ENCODE assay signal across 8 cellular contexts in the genomic region with DNA sequence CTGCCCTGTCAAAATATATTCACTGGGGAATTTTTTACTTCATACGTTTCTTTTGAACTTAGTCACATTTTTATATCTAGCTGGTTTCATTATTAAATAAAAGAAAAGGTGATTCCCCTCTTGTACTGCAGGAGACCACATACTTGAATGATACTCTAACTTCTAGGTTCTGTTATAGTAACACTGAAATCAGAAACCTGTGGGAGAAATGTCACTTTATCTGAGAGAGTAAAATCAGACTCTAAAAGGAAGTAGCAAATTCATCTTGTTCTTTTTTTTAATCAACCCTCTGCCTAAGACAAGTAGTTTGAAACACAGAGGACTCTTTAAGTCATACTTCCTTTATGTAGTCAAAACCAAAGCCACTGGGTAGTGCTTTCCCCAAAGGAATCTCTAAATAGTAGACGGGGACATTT. TPM values are rescaled to one million over a fixed set of nuclear protein-coding genes. Genes with fewer than 3 reads are reported as not detected.
DNase-seq lines count a peak whose midpoint lies in the region; ATAC-seq and TF ChIP-seq lines count a peak whose summit lies in the region.

No MANE protein-coding gene starts in this region.

- no peak for TF ChIP-seq CTCF in activated B cell treated with CpG ODN at 0.5 μM for 24 hours (IDR thresholded peaks at IDR 0.05)

- H3K4me3 ChIP-seq in mesendoderm (ENCODE audit: low read length) = no peak overlapping the region

- peak overlapping the region; percentile 82 for H3K4me3 Mint-ChIP-seq in activated CD4-positive, alpha-beta T cell treated with anti-CD3 and anti-CD28 coated beads, Interleukin-2, amount 10 ng/mL, durations not matched to agents 24 days and 14 days
- H3K4me3 Mint-ChIP-seq in activated B cell treated with CpG ODN at 0.5 μM for 24 hours = peak overlapping the region; percentile 75
- H3K4me3 Mint-ChIP-seq in stimulated activated memory B cell treated with anti-CD40 and anti-IgM and Interleukin-4, amounts not matched to agents 10 μg/mL and 1 μg/mL and 100 μg/mL, for 72 hours = peak overlapping the region; percentile 76

- H4K5ac ChIP-seq in mesendoderm (ENCODE audit: low read length) = no peak overlapping the region

- CTCF ChIA-PET in activated B cell treated with CpG ODN at 0.5 μM for 24 hours (lab: Charles Lee) = interaction anchor here (0.9 to 2.2 kb wide), 4 partner anchors 11 to 152 kb away, joined by 3 to 13 read pairs (median 8); no protein-coding TSS in a partner anchor

- H3K9ac ChIP-seq in mesendoderm (ENCODE audit: low read length) = no peak overlapping the region

- H3K27me3 Mint-ChIP-seq in activated CD4-positive, alpha-beta T cell treated with anti-CD3 and anti-CD28 coated beads, Interleukin-2, amount 10 ng/mL, durations not matched to agents 24 days and 14 days = no peaks in the 10 kb centered on the region
- no peaks in the 10 kb centered on the region for H3K27me3 Mint-ChIP-seq in activated B cell treated with CpG ODN at 0.5 μM for 24 hours
- H3K27me3 Mint-ChIP-seq in stimulated activated memory B cell treated with anti-CD40 and anti-IgM and Interleukin-4, amounts not matched to agents 10 μg/mL and 1 μg/mL and 100 μg/mL, for 72 hours = no peaks in the 10 kb centered on the region

- no peak overlapping the region for H3K56ac ChIP-seq in mesendoderm (ENCODE audit: low read length)

- no peak overlapping the region for H2BK5ac ChIP-seq in mesendoderm (ENCODE audit: low read length)

- H3K18ac ChIP-seq in mesendoderm (ENCODE audit: low read length) = no peak overlapping the region

- H3K27ac ChIP-seq in mesendoderm (ENCODE audit: low read depth, low read length) = no peak overlapping the region

- ATAC-seq in HG03097 (IDR thresholded peaks at IDR 0.05; ENCODE audit: low FRiP score, unreplicated experiment) = peak; percentile 33
- ATAC-seq in activated B cell treated with CpG ODN at 0.5 μM for 24 hours (ENCODE audit: low read depth) = peak; percentile 76
- ATAC-seq in stimulated activated memory B cell treated with anti-CD40 and anti-IgM and Interleukin-4, amounts not matched to agents 10 μg/mL and 1 μg/mL and 100 μg/mL, for 72 hours = peak; percentile 84
- ATAC-seq in sciatic nerve = no peak

- peak overlapping the region; percentile 96 for H3K27ac Mint-ChIP-seq in activated CD4-positive, alpha-beta T cell treated with anti-CD3 and anti-CD28 coated beads, Interleukin-2, amount 10 ng/mL, durations not matched to agents 24 days and 14 days
- peak overlapping the region; percentile 90 for H3K27ac Mint-ChIP-seq in activated B cell treated with CpG ODN at 0.5 μM for 24 hours
- H3K27ac Mint-ChIP-seq in stimulated activated memory B cell treated with anti-CD40 and anti-IgM and Interleukin-4, amounts not matched to agents 10 μg/mL and 1 μg/mL and 100 μg/mL, for 72 hours = peak overlapping the region; percentile 94

- H3K4me1 ChIP-seq in mesendoderm (ENCODE audit: control insufficient read depth, low read depth, low read length) = no peaks in the 10 kb centered on the region

- H3K36me3 ChIP-seq in mesendoderm (ENCODE audit: control insufficient read depth, insufficient read depth, low read length) = no peaks in the 10 kb centered on the region

- no peak overlapping the region for H3K4ac ChIP-seq in mesendoderm (ENCODE audit: low read depth, low read length)

- peaks cover 3% of the 10 kb centered on the region for H3K9me3 Mint-ChIP-seq in activated CD4-positive, alpha-beta T cell treated with anti-CD3 and anti-CD28 coated beads, Interleukin-2, amount 10 ng/mL, durations not matched to agents 24 days and 14 days
- H3K9me3 Mint-ChIP-seq in activated B cell treated with CpG ODN at 0.5 μM for 24 hours = no peaks in the 10 kb centered on the region
- no peaks in the 10 kb centered on the region for H3K9me3 Mint-ChIP-seq in stimulated activated memory B cell treated with anti-CD40 and anti-IgM and Interleukin-4, amounts not matched to agents 10 μg/mL and 1 μg/mL and 100 μg/mL, for 72 hours

- no peak overlapping the region for H2BK15ac ChIP-seq in mesendoderm (replicated peaks; ENCODE audit: low read depth)

- H3K4me1 Mint-ChIP-seq in activated CD4-positive, alpha-beta T cell treated with anti-CD3 and anti-CD28 coated beads, Interleukin-2, amount 10 ng/mL, durations not matched to agents 24 days and 14 days = peaks cover 66% of the 10 kb centered on the region
- H3K4me1 Mint-ChIP-seq in activated B cell treated with CpG ODN at 0.5 μM for 24 hours = peaks cover 90% of the 10 kb centered on the region
- peaks cover 72% of the 10 kb centered on the region for H3K4me1 Mint-ChIP-seq in stimulated activated memory B cell treated with anti-CD40 and anti-IgM and Interleukin-4, amounts not matched to agents 10 μg/mL and 1 μg/mL and 100 μg/mL, for 72 hours

- DNase-seq in activated CD4-positive, alpha-beta T cell treated with anti-CD3 and anti-CD28 coated beads, Interleukin-2, amount 10 ng/mL, durations not matched to agents 24 days and 14 days = no peak
- DNase-seq in activated CD4-positive, alpha-beta T cell treated with anti-CD3 and anti-CD28 coated beads for 1 hour = no peak
- no peak for DNase-seq in activated B cell treated with CpG ODN at 0.5 μM for 24 hours
- no peak for DNase-seq in mesendoderm
- DNase-seq in GF-D8 (lab: John Stamatoyannopoulos, UW) = no peak
- no peak for DNase-seq in sciatic nerve (ENCODE audit: low spot score)

- no peaks in the 10 kb centered on the region for H3K27me3 ChIP-seq in mesendoderm (ENCODE audit: insufficient read depth, low read length, poor library complexity)

- POLR2A ChIA-PET in activated B cell treated with CpG ODN at 0.5 μM for 24 hours (lab: Charles Lee) = interaction anchor here (0.7 to 13.2 kb wide), 10 partner anchors 9 to 396 kb away, joined by 3 to 157 read pairs (median 5); partner anchors contain the start of gene MRPL39

- H3K79me2 ChIP-seq in mesendoderm (ENCODE audit: control insufficient read depth, insufficient read depth, low read length) = no peaks in the 10 kb centered on the region

- H3K36me3 Mint-ChIP-seq in activated CD4-positive, alpha-beta T cell treated with anti-CD3 and anti-CD28 coated beads, Interleukin-2, amount 10 ng/mL, durations not matched to agents 24 days and 14 days (ENCODE audit: low read depth) = peaks cover 90% of the 10 kb centered on the region
- H3K36me3 Mint-ChIP-seq in activated B cell treated with CpG ODN at 0.5 μM for 24 hours (ENCODE audit: low read depth) = peaks cover 79% of the 10 kb centered on the region
- peaks cover 68% of the 10 kb centered on the region for H3K36me3 Mint-ChIP-seq in stimulated activated memory B cell treated with anti-CD40 and anti-IgM and Interleukin-4, amounts not matched to agents 10 μg/mL and 1 μg/mL and 100 μg/mL, for 72 hours

- H3K79me1 ChIP-seq in mesendoderm (ENCODE audit: low read length) = no peaks in the 10 kb centered on the region

- no peak overlapping the region for H3K4me2 ChIP-seq in mesendoderm (ENCODE audit: low read length)

- WGBS in mesendoderm (ENCODE audit: extremely low coverage, insufficient coverage, low lambda C conversion rate) = no CpG with 5 or more reads among the region's 2 CpGs

- H4K8ac ChIP-seq in mesendoderm (ENCODE audit: low read depth, low read length) = no peak overlapping the region

- H3K23ac ChIP-seq in mesendoderm (ENCODE audit: low read length) = no peak overlapping the region

- no peak overlapping the region for H2AK5ac ChIP-seq in mesendoderm (ENCODE audit: low read length)

- H2BK120ac ChIP-seq in mesendoderm (ENCODE audit: low read depth, low read length) = no peak overlapping the region

- intact Hi-C loops in activated CD4-positive, alpha-beta T cell treated with anti-CD3 and anti-CD28 coated beads, Interleukin-2, amount 10 ng/mL, durations not matched to agents 24 days and 14 days (cut with micrococcal nuclease) = loop anchor here (1.0 kb wide), 10 partner anchors 10 to 177 kb away; partner anchors contain the start of gene MRPL39
- intact Hi-C loops in activated B cell treated with CpG ODN at 0.5 μM for 24 hours (cut with micrococcal nuclease) (loop anchor here (1.0 to 2.0 kb wide), 7 partner anchors 11 to 397 kb away; partner anchors contain the start of gene MRPL39), sciatic nerve (cut with DNase I) (no loop called here)

RNA-seq across cellular contexts. Expression of gene MRPL39, which starts 34.4 kb away (rescaled TPM):
- total RNA-seq in activated CD4-positive, alpha-beta T cell treated with anti-CD3 and anti-CD28 coated beads, Interleukin-2, amount 10 ng/mL, durations not matched to agents 24 days and 14 days = 63.2 and 66.0 TPM in 2 replicates
- total RNA-seq in activated B cell treated with CpG ODN at 0.5 μM for 24 hours (43.6 and 46.3 TPM in 2 replicates), sciatic nerve (18.1 TPM)
- 64.6 TPM for polyA plus RNA-seq in mesendoderm (2013, experiment 1 of 2)
- polyA plus RNA-seq in mesendoderm (2013, experiment 2 of 2) = 62.7 TPM
